8 cellular contexts compared by ENCODE assay signal in genomic region chr5:14872070-14872989, GRCh38. TPM values are rescaled to one million over a fixed set of nuclear protein-coding genes. Genes with fewer than 3 reads are reported as not detected.
DNase-seq lines count a peak whose midpoint lies in the region; FAIRE-seq and TF ChIP-seq lines count a peak whose summit lies in the region.

No MANE protein-coding gene starts in this region.

- no peaks in the 10 kb centered on the region for H3K9me3 ChIP-seq in ectodermal cell (ENCODE audit: control insufficient read depth, low read length)

- peak overlapping the region; percentile 52 for H3K4me3 ChIP-seq in ectodermal cell (ENCODE audit: insufficient read depth, low read depth, low read length)

- H3K36me3 ChIP-seq in ectodermal cell (ENCODE audit: control insufficient read depth, insufficient read depth, low read length): no peaks in the 10 kb centered on the region

- H3K27ac ChIP-seq in ectodermal cell (ENCODE audit: insufficient read depth, low read depth, low read length, poor library complexity, severe bottlenecking): no peak overlapping the region

- DNase-seq in GM12891 (ENCODE audit: insufficient read length, low spot score) (no peak), HEK293T (ENCODE audit: extremely low spot score) (peak; percentile 39), NCI-H1092 treated with DMSO at 0.1 percent for 48 hours (lab: John Stamatoyannopoulos, UW) (peak; percentile 71), lung microvascular endothelial cell (ENCODE audit: low read depth in 2 of 2) (peak; percentile 48 to 55), GOT3 (lab: John Stamatoyannopoulos, UW) (no peak)
- DNase-seq in activated CD4-positive, alpha-beta T cell treated with anti-CD3 and anti-CD28 coated beads, Interleukin-2, amount 50 U/mL, for 48 hours: peak; percentile 71 to 80
- peak; percentile 36 for DNase-seq in stimulated activated CD8-positive, alpha-beta memory T cell treated with anti-CD3 and anti-CD28 coated beads, Interleukin-12 subunit alpha, Interleukin-12 subunit beta, amount 100 ng/mL, for 4 hours (ENCODE audit: low read depth)

- H3K27me3 ChIP-seq in ectodermal cell (ENCODE audit: control insufficient read depth, insufficient read depth, low read length, poor library complexity, severe bottlenecking): peaks cover 60% of the 10 kb centered on the region

- TF ChIP-seq POLR2A in GM12891 (IDR thresholded peaks at IDR 0.05; ENCODE audit: low read depth, low read length): no peak

- WGBS in ectodermal cell, 2 experiments: 2% methylated on average over 70 of the region's 73 CpGs

- no peaks in the 10 kb centered on the region for H3K4me1 ChIP-seq in ectodermal cell (ENCODE audit: control insufficient read depth, insufficient read depth, low read length)

- CTCF ChIA-PET in HEK293T (lab: Yijun Ruan, JAX): interaction anchor here (0.7 to 1.0 kb wide), 3 partner anchors 16 to 867 kb away, joined by 3 to 4 read pairs (median 4); no protein-coding TSS in a partner anchor

- POLR2A ChIA-PET in HEK293T (lab: Yijun Ruan, JAX): interaction anchor here (0.6 kb wide), 1 partner anchor 8 kb away, joined by 3 read pairs; no protein-coding TSS in a partner anchor

- peak; percentile 48 for FAIRE-seq in GM12891 (lab: Jason Lieb, UNC)

TF ChIP-seq in GM12891, 5 proteins besides CTCF, POLR2A, EP300 and RAD21:
- TF ChIP-seq POU2F2 (IDR thresholded peaks at IDR 0.05; ENCODE audit: low read depth, low read length): no peak
TF ChIP-seq in GM12891: peak in this region for 0.

TF ChIP-seq in HEK293T, 16 proteins besides CTCF, POLR2A, EP300 and RAD21:
- TF ChIP-seq LEF1 (IDR thresholded peaks at IDR 0.05; ENCODE audit: borderline replicate concordance): no peak
TF ChIP-seq in HEK293T: peak in this region for 0.

RNA-seq across cellular contexts. Expression of gene ANKH, which starts 0.8 kb away (rescaled TPM):
- 15.5 TPM for polyA plus RNA-seq in GM12891 (2012; ENCODE audit: low read depth, missing spikeins)
- polyA plus RNA-seq in ectodermal cell (2013, experiment 1 of 4): 3.3 TPM
- polyA plus RNA-seq in ectodermal cell (2013, experiment 2 of 4): 1.8 TPM
- polyA plus RNA-seq in ectodermal cell (2013, experiment 3 of 4): 1.4 TPM
- polyA plus RNA-seq in ectodermal cell (2013, experiment 4 of 4): 2.6 TPM
- 6.5 and 14.7 TPM in 2 replicates for total RNA-seq in lung microvascular endothelial cell

Comparison
In these comparisons a context has a peak if more than half of its experiments do, and no peak if none do; other contexts are left out.
1. DNase-seq: peak in HEK293T (single experiment), NCI-H1092 treated with DMSO at 0.1 percent for 48 hours (single experiment), activated CD4-positive, alpha-beta T cell treated with anti-CD3 and anti-CD28 coated beads, Interleukin-2, amount 50 U/mL, for 48 hours (2 of 2), lung microvascular endothelial cell (2 of 2) and stimulated activated CD8-positive, alpha-beta memory T cell treated with anti-CD3 and anti-CD28 coated beads, Interleukin-12 subunit alpha, Interleukin-12 subunit beta, amount 100 ng/mL, for 4 hours (single experiment); none in GM12891 (single experiment) and GOT3 (single experiment).